ENCODE assay signal across 21 cellular contexts in genomic region chr6:155221086-155221485, GRCh38. TPM values are rescaled to one million over a fixed set of nuclear protein-coding genes. Genes with fewer than 3 reads are reported as not detected.
"Had no signal": no experiment of that assay in that cellular context is flagged by ENCODE, and none has a peak within 500 bp of the region (broad histone marks: within the 10 kb centered on the region; RNA-seq: fewer than 3 reads in every experiment).

No MANE protein-coding gene starts in this region.

- H3K27me3 ChIP-seq: body of pancreas, colonic mucosa, foreskin keratinocyte, sigmoid colon had no signal

- H3K9me3 Mint-ChIP-seq: activated naive CD4-positive, alpha-beta T cell treated with anti-CD3 and anti-CD28 coated beads for 36 hours; activated T-cell treated with anti-CD3 and anti-CD28 coated beads, Interleukin-2, amount 50 U/mL, for 24 hours; activated T-helper 2 cell treated with anti-CD3 and anti-CD28 coated beads, Interferon-gamma antibody, Interleukin-2, Interleukin-4, amounts not matched to agents 10 μg/mL and 5 μg/mL and 100 μg/mL, durations not matched to agents 14 hours and 24 hours and 36 hours; mesothelial cell of epicardium; nephron; stimulated activated naive B cell treated with anti-CD40 and anti-IgM and Interleukin-4, amounts not matched to agents 10 μg/mL and 1 μg/mL and 100 μg/mL, for 72 hours had no signal

- H3K4me3 ChIP-seq: body of pancreas, colonic mucosa, sigmoid colon, thoracic aorta had no signal

- H3K4me3 Mint-ChIP-seq: activated naive CD4-positive, alpha-beta T cell treated with anti-CD3 and anti-CD28 coated beads for 36 hours; activated T-cell treated with anti-CD3 and anti-CD28 coated beads, Interleukin-2, amount 50 U/mL, for 24 hours; mesothelial cell of epicardium; nephron; stimulated activated naive B cell treated with anti-CD40 and anti-IgM and Interleukin-4, amounts not matched to agents 10 μg/mL and 1 μg/mL and 100 μg/mL, for 72 hours had no signal

- H3K36me3 Mint-ChIP-seq: stimulated activated naive B cell treated with anti-CD40 and anti-IgM and Interleukin-4, amounts not matched to agents 10 μg/mL and 1 μg/mL and 100 μg/mL, for 72 hours had no signal

- H3K27me3 Mint-ChIP-seq: activated T-cell treated with anti-CD3 and anti-CD28 coated beads, Interleukin-2, amount 50 U/mL, for 24 hours had no signal

- H3K9me3 ChIP-seq: body of pancreas, colonic mucosa, sigmoid colon, thoracic aorta had no signal

- H3K36me3 ChIP-seq: colonic mucosa, sigmoid colon, thoracic aorta had no signal

- H3K27ac ChIP-seq: body of pancreas, colonic mucosa, foreskin keratinocyte, WERI-Rb-1 had no signal

- H3K4me1 ChIP-seq: body of pancreas, colonic mucosa had no signal

- DNase-seq: activated CD4-positive, alpha-beta T cell treated with anti-CD3 and anti-CD28 coated beads, Interleukin-2, amount 50 U/mL, for 48 hours; activated naive CD4-positive, alpha-beta T cell treated with anti-CD3 and anti-CD28 coated beads for 36 hours; activated T-cell treated with anti-CD3 and anti-CD28 coated beads, Interleukin-2, amount 50 U/mL, for 24 hours; body of pancreas; central memory CD4-positive, alpha-beta T cell; colonic mucosa; foreskin keratinocyte; occipital lobe; sigmoid colon; stimulated activated CD4-positive, alpha-beta T cell treated with anti-CD3 and anti-CD28 coated beads, Interleukin-4, amount 100 ng/mL, for 4 hours; stimulated activated naive B cell treated with anti-CD40 and anti-IgM and Interleukin-4, amounts not matched to agents 10 μg/mL and 1 μg/mL and 100 μg/mL, for 72 hours; T-helper 2 cell; WERI-Rb-1 had no signal

- H3K27ac Mint-ChIP-seq: activated naive CD4-positive, alpha-beta T cell treated with anti-CD3 and anti-CD28 coated beads for 36 hours; activated T-cell treated with anti-CD3 and anti-CD28 coated beads, Interleukin-2, amount 50 U/mL, for 24 hours; activated T-helper 2 cell treated with anti-CD3 and anti-CD28 coated beads, Interferon-gamma antibody, Interleukin-2, Interleukin-4, amounts not matched to agents 10 μg/mL and 5 μg/mL and 100 μg/mL, durations not matched to agents 14 hours and 24 hours and 36 hours; mesothelial cell of epicardium; stimulated activated naive B cell treated with anti-CD40 and anti-IgM and Interleukin-4, amounts not matched to agents 10 μg/mL and 1 μg/mL and 100 μg/mL, for 72 hours had no signal

- H3K4me1 Mint-ChIP-seq: nephron; stimulated activated naive B cell treated with anti-CD40 and anti-IgM and Interleukin-4, amounts not matched to agents 10 μg/mL and 1 μg/mL and 100 μg/mL, for 72 hours had no signal

RNA-seq across cellular contexts. Expression of gene CLDN20, which starts 42.7 kb away (rescaled TPM):
- total RNA-seq: activated naive CD4-positive, alpha-beta T cell treated with anti-CD3 and anti-CD28 coated beads for 36 hours; body of pancreas; colonic mucosa; epithelial cell of proximal tubule; fibroblast of lung; foreskin keratinocyte; lung microvascular endothelial cell; mesothelial cell of epicardium; occipital lobe; renal cortical epithelial cell; sigmoid colon; thoracic aorta had no signal
